ENCODE assay signal across 1 cellular context in genomic region chr13:28503182-28503980, GRCh38.
TF ChIP-seq lines count a peak whose summit lies in the region.

No MANE protein-coding gene starts in this region.

TF ChIP-seq in H1, 55 proteins besides CTCF, POLR2A, EP300 and RAD21:
- TF ChIP-seq POLR2AphosphoS5 (IDR thresholded peaks at IDR 0.05; ENCODE audit: low read depth, low read length) = no peak
- TF ChIP-seq JUN (IDR thresholded peaks at IDR 0.05; ENCODE audit: low read depth, low read length) = 0 out of 2 replicates have a peak, but pooled peaks have one; percentile 38
- TF ChIP-seq PHF8 (conservative IDR thresholded peaks at IDR 0.05; ENCODE audit: low read depth, low read length) = no peak
- TF ChIP-seq HDAC6 (IDR thresholded peaks at IDR 0.05; ENCODE audit: low read depth, low read length) = no peak
- no peak for TF ChIP-seq NRF1 (IDR thresholded peaks at IDR 0.05; ENCODE audit: low read depth, low read length)
- TF ChIP-seq TCF12 (IDR thresholded peaks at IDR 0.05; ENCODE audit: low read depth, low read length) = no peak
- TF ChIP-seq SIN3A (conservative IDR thresholded peaks at IDR 0.05 in 1 of 2, IDR thresholded peaks at IDR 0.05 in 1 of 2; ENCODE audit: low read depth in 1 of 2, low read length in 2 of 2) = no peak
- TF ChIP-seq SIX5 (IDR thresholded peaks at IDR 0.05; ENCODE audit: low read depth, low read length) = no peak
- TF ChIP-seq RBBP5 (IDR thresholded peaks at IDR 0.05; ENCODE audit: borderline replicate concordance, low read depth, low read length) = no peak
- TF ChIP-seq CEBPB (IDR thresholded peaks at IDR 0.05; ENCODE audit: low read depth, low read length) = no peak
- peak; percentile 77; the same call in 1 of the 2 replicates for TF ChIP-seq JUND (IDR thresholded peaks at IDR 0.05; ENCODE audit: low read length)
